In genomic region chr7:41943098-41943577, GRCh38 we compare ENCODE assay signal across 2 cellular contexts.
TF ChIP-seq lines count a peak whose summit lies in the region.

No MANE protein-coding gene starts in this region.

TF ChIP-seq in GM23338, 12 proteins besides CTCF, POLR2A, EP300 and RAD21:
- TF ChIP-seq, protein P1, sequence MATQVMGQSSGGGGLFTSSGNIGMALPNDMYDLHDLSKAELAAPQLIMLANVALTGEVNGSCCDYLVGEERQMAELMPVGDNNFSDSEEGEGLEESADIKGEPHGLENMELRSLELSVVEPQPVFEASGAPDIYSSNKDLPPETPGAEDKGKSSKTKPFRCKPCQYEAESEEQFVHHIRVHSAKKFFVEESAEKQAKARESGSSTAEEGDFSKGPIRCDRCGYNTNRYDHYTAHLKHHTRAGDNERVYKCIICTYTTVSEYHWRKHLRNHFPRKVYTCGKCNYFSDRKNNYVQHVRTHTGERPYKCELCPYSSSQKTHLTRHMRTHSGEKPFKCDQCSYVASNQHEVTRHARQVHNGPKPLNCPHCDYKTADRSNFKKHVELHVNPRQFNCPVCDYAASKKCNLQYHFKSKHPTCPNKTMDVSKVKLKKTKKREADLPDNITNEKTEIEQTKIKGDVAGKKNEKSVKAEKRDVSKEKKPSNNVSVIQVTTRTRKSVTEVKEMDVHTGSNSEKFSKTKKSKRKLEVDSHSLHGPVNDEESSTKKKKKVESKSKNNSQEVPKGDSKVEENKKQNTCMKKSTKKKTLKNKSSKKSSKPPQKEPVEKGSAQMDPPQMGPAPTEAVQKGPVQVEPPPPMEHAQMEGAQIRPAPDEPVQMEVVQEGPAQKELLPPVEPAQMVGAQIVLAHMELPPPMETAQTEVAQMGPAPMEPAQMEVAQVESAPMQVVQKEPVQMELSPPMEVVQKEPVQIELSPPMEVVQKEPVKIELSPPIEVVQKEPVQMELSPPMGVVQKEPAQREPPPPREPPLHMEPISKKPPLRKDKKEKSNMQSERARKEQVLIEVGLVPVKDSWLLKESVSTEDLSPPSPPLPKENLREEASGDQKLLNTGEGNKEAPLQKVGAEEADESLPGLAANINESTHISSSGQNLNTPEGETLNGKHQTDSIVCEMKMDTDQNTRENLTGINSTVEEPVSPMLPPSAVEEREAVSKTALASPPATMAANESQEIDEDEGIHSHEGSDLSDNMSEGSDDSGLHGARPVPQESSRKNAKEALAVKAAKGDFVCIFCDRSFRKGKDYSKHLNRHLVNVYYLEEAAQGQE (IDR thresholded peaks at IDR 0.05; ENCODE audit: unreplicated experiment), result no peak
- TF ChIP-seq EZH2phosphoT487 (IDR thresholded peaks at IDR 0.05; ENCODE audit: unreplicated experiment), result no peak
- no peak for TF ChIP-seq ZNF114 (CRISPR knock-in tag; IDR thresholded peaks at IDR 0.05)
- TF ChIP-seq, protein P2, sequence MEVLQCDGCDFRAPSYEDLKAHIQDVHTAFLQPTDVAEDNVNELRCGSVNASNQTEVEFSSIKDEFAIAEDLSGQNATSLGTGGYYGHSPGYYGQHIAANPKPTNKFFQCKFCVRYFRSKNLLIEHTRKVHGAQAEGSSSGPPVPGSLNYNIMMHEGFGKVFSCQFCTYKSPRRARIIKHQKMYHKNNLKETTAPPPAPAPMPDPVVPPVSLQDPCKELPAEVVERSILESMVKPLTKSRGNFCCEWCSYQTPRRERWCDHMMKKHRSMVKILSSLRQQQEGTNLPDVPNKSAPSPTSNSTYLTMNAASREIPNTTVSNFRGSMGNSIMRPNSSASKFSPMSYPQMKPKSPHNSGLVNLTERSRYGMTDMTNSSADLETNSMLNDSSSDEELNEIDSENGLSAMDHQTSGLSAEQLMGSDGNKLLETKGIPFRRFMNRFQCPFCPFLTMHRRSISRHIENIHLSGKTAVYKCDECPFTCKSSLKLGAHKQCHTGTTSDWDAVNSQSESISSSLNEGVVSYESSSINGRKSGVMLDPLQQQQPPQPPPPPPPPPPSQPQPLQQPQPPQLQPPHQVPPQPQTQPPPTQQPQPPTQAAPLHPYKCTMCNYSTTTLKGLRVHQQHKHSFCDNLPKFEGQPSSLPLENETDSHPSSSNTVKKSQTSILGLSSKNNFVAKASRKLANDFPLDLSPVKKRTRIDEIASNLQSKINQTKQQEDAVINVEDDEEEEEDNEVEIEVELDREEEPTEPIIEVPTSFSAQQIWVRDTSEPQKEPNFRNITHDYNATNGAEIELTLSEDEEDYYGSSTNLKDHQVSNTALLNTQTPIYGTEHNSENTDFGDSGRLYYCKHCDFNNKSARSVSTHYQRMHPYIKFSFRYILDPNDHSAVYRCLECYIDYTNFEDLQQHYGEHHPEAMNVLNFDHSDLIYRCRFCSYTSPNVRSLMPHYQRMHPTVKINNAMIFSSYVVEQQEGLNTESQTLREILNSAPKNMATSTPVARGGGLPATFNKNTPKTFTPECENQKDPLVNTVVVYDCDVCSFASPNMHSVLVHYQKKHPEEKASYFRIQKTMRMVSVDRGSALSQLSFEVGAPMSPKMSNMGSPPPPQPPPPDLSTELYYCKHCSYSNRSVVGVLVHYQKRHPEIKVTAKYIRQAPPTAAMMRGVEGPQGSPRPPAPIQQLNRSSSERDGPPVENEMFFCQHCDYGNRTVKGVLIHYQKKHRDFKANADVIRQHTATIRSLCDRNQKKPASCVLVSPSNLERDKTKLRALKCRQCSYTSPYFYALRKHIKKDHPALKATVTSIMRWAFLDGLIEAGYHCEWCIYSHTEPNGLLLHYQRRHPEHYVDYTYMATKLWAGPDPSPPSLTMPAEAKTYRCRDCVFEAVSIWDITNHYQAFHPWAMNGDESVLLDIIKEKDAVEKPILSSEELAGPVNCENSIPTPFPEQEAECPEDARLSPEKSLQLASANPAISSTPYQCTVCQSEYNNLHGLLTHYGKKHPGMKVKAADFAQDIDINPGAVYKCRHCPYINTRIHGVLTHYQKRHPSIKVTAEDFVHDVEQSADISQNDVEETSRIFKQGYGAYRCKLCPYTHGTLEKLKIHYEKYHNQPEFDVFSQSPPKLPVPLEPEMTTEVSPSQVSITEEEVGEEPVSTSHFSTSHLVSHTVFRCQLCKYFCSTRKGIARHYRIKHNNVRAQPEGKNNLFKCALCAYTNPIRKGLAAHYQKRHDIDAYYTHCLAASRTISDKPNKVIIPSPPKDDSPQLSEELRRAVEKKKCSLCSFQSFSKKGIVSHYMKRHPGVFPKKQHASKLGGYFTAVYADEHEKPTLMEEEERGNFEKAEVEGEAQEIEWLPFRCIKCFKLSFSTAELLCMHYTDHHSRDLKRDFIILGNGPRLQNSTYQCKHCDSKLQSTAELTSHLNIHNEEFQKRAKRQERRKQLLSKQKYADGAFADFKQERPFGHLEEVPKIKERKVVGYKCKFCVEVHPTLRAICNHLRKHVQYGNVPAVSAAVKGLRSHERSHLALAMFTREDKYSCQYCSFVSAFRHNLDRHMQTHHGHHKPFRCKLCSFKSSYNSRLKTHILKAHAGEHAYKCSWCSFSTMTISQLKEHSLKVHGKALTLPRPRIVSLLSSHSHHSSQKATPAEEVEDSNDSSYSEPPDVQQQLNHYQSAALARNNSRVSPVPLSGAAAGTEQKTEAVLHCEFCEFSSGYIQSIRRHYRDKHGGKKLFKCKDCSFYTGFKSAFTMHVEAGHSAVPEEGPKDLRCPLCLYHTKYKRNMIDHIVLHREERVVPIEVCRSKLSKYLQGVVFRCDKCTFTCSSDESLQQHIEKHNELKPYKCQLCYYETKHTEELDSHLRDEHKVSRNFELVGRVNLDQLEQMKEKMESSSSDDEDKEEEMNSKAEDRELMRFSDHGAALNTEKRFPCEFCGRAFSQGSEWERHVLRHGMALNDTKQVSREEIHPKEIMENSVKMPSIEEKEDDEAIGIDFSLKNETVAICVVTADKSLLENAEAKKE (CRISPR knock-in tag; IDR thresholded peaks at IDR 0.05), result no peak
- TF ChIP-seq, protein P3, sequence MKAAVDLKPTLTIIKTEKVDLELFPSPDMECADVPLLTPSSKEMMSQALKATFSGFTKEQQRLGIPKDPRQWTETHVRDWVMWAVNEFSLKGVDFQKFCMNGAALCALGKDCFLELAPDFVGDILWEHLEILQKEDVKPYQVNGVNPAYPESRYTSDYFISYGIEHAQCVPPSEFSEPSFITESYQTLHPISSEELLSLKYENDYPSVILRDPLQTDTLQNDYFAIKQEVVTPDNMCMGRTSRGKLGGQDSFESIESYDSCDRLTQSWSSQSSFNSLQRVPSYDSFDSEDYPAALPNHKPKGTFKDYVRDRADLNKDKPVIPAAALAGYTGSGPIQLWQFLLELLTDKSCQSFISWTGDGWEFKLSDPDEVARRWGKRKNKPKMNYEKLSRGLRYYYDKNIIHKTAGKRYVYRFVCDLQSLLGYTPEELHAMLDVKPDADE (IDR thresholded peaks at IDR 0.05), result no peak
- TF ChIP-seq STAT1 (IDR thresholded peaks at IDR 0.05; ENCODE audit: unreplicated experiment), result no peak
- TF ChIP-seq CREB1 (CRISPR knock-in tag; IDR thresholded peaks at IDR 0.05; ENCODE audit: low read depth), result no peak
- TF ChIP-seq ZNF331 (CRISPR knock-in tag; IDR thresholded peaks at IDR 0.05; ENCODE audit: low read depth), result no peak
- no peak for TF ChIP-seq POLR2AphosphoS5 (IDR thresholded peaks at IDR 0.05; ENCODE audit: low read depth)
- no peak for TF ChIP-seq NANOG (IDR thresholded peaks at IDR 0.05; ENCODE audit: borderline replicate concordance)
- TF ChIP-seq JUNB (IDR thresholded peaks at IDR 0.05; ENCODE audit: unreplicated experiment), result no peak
- no peak for TF ChIP-seq EZH2 (IDR thresholded peaks at IDR 0.05; ENCODE audit: low read depth, unreplicated experiment)

TF ChIP-seq in SK-N-SH, 30 proteins besides CTCF, POLR2A, EP300 and RAD21:
- TF ChIP-seq SMC3 (IDR thresholded peaks at IDR 0.05; ENCODE audit: low read depth, low read length), result peak; percentile 90
- TF ChIP-seq USF1 (IDR thresholded peaks at IDR 0.05; ENCODE audit: borderline replicate concordance, low read depth), result no peak
- no peak for TF ChIP-seq FOXJ3 (CRISPR knock-in tag; IDR thresholded peaks at IDR 0.05)
- peak; percentile 15; the same call in 1 of the 2 replicates for TF ChIP-seq SIN3A (IDR thresholded peaks at IDR 0.05; ENCODE audit: borderline replicate concordance, low read depth, low read length)
- TF ChIP-seq, protein P4, sequence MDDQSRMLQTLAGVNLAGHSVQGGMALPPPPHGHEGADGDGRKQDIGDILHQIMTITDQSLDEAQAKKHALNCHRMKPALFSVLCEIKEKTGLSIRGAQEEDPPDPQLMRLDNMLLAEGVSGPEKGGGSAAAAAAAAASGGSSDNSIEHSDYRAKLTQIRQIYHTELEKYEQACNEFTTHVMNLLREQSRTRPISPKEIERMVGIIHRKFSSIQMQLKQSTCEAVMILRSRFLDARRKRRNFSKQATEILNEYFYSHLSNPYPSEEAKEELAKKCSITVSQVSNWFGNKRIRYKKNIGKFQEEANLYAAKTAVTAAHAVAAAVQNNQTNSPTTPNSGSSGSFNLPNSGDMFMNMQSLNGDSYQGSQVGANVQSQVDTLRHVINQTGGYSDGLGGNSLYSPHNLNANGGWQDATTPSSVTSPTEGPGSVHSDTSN (IDR thresholded peaks at IDR 0.05), result no peak
- TF ChIP-seq MAX (IDR thresholded peaks at IDR 0.05; ENCODE audit: low read depth), result peak; percentile 61
- no peak for TF ChIP-seq RFX5 (IDR thresholded peaks at IDR 0.05; ENCODE audit: low read length)
- no peak for TF ChIP-seq ELF1 (IDR thresholded peaks at IDR 0.05)
- TF ChIP-seq RXRA (IDR thresholded peaks at IDR 0.05; ENCODE audit: borderline replicate concordance, low read depth), result no peak
